ENCODE assay signal across 8 cellular contexts in genomic region chr2:88159955-88160415, GRCh38. TPM values are rescaled to one million over a fixed set of nuclear protein-coding genes. Genes with fewer than 3 reads are reported as not detected.
DNase-seq lines count a peak whose midpoint lies in the region; ATAC-seq and TF ChIP-seq lines count a peak whose summit lies in the region.

No MANE protein-coding gene starts in this region.

- no peaks in the 10 kb centered on the region for H3K27me3 ChIP-seq in left lung

- no peaks in the 10 kb centered on the region for H3K9me3 ChIP-seq in left lung

- intact Hi-C loops in left lung (cut with DNase I) = loop anchor here in 1 of 2 donors (5.0 kb wide), 1 partner anchor 98 kb away; no protein-coding TSS in a partner anchor

- peak; percentile 96 for ATAC-seq in left lung
- no peak for ATAC-seq in HG03521 (IDR thresholded peaks at IDR 0.05; ENCODE audit: unreplicated experiment)

- no peak overlapping the region for H3K4me3 ChIP-seq in HFF-Myc (replicated peaks; ENCODE audit: low read depth, low read length)
- H3K4me3 ChIP-seq in left lung = no peak overlapping the region

- no peaks in the 10 kb centered on the region for H3K36me3 ChIP-seq in left lung

- TF ChIP-seq CTCF in HFF-Myc (IDR thresholded peaks at IDR 0.05; ENCODE audit: low read depth, low read length, missing control alignments) = peak; percentile 87
- TF ChIP-seq CTCF in left lung (IDR thresholded peaks at IDR 0.05) = peak; percentile 72 to 74

- H3K27ac ChIP-seq in left lung = no peak overlapping the region

- no peaks in the 10 kb centered on the region for H3K4me1 ChIP-seq in left lung

- peak; percentile 52 for DNase-seq in DMS153 (lab: John Stamatoyannopoulos, UW)
- peak; percentile 40 for DNase-seq in HFF-Myc (ENCODE audit: extremely low read depth, low read depth)
- peak; percentile 77 for DNase-seq in NCI-H345 (lab: John Stamatoyannopoulos, UW)
- DNase-seq in activated CD4-positive, alpha-beta T cell treated with anti-CD3 and anti-CD28 coated beads for 24 hours (ENCODE audit: low read depth in 2 of 2) = peak; percentile 8 to 36
- DNase-seq in dedifferentiated amniotic fluid mesenchymal stem cell (ENCODE audit: extremely low spot score) = peak; percentile 84
- no peak for DNase-seq in left lung
- DNase-seq in stimulated activated CD8-positive, alpha-beta memory T cell treated with anti-CD3 and anti-CD28 coated beads, Interleukin-15, amount 100 ng/mL, for 1 hour (ENCODE audit: low read depth) = peak; percentile 18

RNA-seq across cellular contexts. Expression of gene THNSL2, which starts 10.2 kb away (rescaled TPM):
- 10 to 100 TPM; 14.1 to 17.1 TPM for total RNA-seq in left lung

RNA-seq across cellular contexts. Expression of gene FABP1, which starts 32.1 kb away (rescaled TPM):
- not detected for total RNA-seq in left lung

Comparison
In these comparisons a context has a peak if more than half of its experiments do, and no peak if none do; other contexts are left out.
1. DNase-seq: peak in DMS153 (single experiment), HFF-Myc (single experiment), NCI-H345 (single experiment), activated CD4-positive, alpha-beta T cell treated with anti-CD3 and anti-CD28 coated beads for 24 hours (2 of 2), dedifferentiated amniotic fluid mesenchymal stem cell (single experiment) and stimulated activated CD8-positive, alpha-beta memory T cell treated with anti-CD3 and anti-CD28 coated beads, Interleukin-15, amount 100 ng/mL, for 1 hour (single experiment); none in left lung (0 of 2).